9 cellular contexts compared by ENCODE assay signal in the genomic region with DNA sequence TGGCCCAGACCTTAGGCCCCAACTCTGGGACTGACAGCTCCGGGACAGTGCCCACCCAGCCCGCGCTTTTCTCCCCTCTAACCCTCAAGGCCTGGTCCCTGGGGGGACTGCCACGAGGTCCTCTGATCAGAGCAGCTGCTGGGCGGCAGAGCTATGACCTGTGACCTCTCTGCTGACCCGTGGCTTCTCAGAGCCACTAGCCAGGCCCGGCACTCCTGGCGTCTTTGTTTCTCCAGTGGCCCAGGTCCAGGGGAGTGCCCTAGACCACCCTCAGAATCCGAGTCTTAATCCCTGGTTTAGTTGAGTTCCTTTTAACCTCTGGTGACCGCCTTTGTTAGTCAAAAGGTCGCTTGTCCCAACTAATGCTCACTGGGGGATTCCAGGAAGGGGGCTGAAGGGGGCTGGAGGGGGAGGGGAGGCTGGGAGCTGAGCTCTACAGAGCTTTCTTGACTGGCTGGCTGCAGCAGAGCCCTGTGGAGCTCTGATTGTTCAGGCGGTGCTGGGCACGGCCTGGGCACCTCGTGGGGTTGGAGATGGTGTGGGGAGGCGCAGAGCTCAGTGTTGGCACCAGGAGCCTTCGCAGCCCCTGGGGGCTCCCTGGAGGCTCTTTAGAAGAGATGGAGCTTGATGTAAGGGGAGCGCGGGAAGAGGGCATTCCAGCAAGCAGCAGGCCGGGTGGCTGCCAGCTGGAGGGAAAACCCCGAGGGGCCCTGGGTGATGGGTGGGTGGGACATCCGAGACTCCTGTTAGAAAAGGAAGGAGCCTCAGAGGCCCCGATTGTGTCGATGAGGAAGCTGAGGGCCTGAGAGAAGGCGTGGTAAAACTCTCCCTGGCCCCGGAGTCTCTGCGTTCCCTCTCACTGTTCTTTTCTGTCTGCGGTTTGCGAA. TPM values are rescaled to one million over a fixed set of nuclear protein-coding genes. Genes with fewer than 3 reads are reported as not detected.
DNase-seq lines count a peak whose midpoint lies in the region; ATAC-seq and TF ChIP-seq lines count a peak whose summit lies in the region.
"Had no signal": no experiment of that assay in that cellular context is flagged by ENCODE, and none has a peak within 500 bp of the region (broad histone marks: within the 10 kb centered on the region; RNA-seq: fewer than 3 reads in every experiment).

No MANE protein-coding gene starts in this region.

- H3K27ac ChIP-seq in CD4-positive, alpha-beta memory T cell (ENCODE audit: low read depth, low read length): no peak overlapping the region
- peak overlapping the region in 1 of 4 donors; percentile 28 for H3K27ac ChIP-seq in body of pancreas

- H3K9me3 ChIP-seq in CD4-positive, alpha-beta memory T cell (ENCODE audit: control insufficient read depth in 1 of 2, low read length in 2 of 2): no peaks in the 10 kb centered on the region
- H3K9me3 ChIP-seq in body of pancreas: no peaks in the 10 kb centered on the region

- peaks cover 5% of the 10 kb centered on the region for H3K27me3 ChIP-seq in CD4-positive, alpha-beta memory T cell (ENCODE audit: insufficient read depth, low read length)
- no peaks in the 10 kb centered on the region for H3K27me3 ChIP-seq in body of pancreas

- H3K27me3 Mint-ChIP-seq in CD4-positive, alpha-beta memory T cell: peaks cover 26 to 36% of the 10 kb centered on the region in 2 donors
- peaks cover 39% of the 10 kb centered on the region for H3K27me3 Mint-ChIP-seq in neural crest cell (ENCODE audit: low read depth)

- no peak overlapping the region for H3K4me3 ChIP-seq in CD4-positive, alpha-beta memory T cell (ENCODE audit: low read length in 2 of 2)
- peak overlapping the region; percentile 64 for H3K4me3 ChIP-seq in epithelial cell of esophagus (ENCODE audit: low read length)
- H3K4me3 ChIP-seq in body of pancreas: no peak overlapping the region

- no peak overlapping the region for H3K27ac Mint-ChIP-seq in CD4-positive, alpha-beta memory T cell
- H3K27ac Mint-ChIP-seq in neural crest cell (ENCODE audit: unreplicated experiment): peak overlapping the region; percentile 99

- H3K36me3 ChIP-seq in CD4-positive, alpha-beta memory T cell (ENCODE audit: insufficient read depth, low read length): no peaks in the 10 kb centered on the region
- no peaks in the 10 kb centered on the region for H3K36me3 ChIP-seq in body of pancreas (replicated peaks in 1 of 2; ENCODE audit: insufficient read depth in 1 of 2, low read depth in 2 of 2)

- POLR2A ChIA-PET in CD4-positive, alpha-beta memory T cell (lab: Charles Lee; ENCODE audit: partially characterized antibody): no interaction called here

- no peak for DNase-seq in CD4-positive, alpha-beta memory T cell
- DNase-seq in NOMO-1 (lab: John Stamatoyannopoulos, UW; ENCODE audit: unreplicated experiment in 2 of 2) (peak; percentile 28 to 51), epithelial cell of esophagus (ENCODE audit: low read depth) (no peak), neural crest cell (ENCODE audit: low read depth, low spot score) (peak; percentile 74), SW 1271 (lab: John Stamatoyannopoulos, UW) (no peak), body of pancreas (no peak), NCI-H2107 (lab: John Stamatoyannopoulos, UW) (no peak), head of caudate nucleus (no peak)
- DNase-seq: activated CD4-positive, CD25-positive, alpha-beta regulatory T cell treated with anti-CD3 and anti-CD28 coated beads, Interleukin-2, amount 50 U/mL, for 72 hours had no signal

- peak overlapping the region in 6 of 8 donors; percentile 29 to 68 (median 42) for H3K4me3 Mint-ChIP-seq in CD4-positive, alpha-beta memory T cell
- H3K4me3 Mint-ChIP-seq in neural crest cell: peak overlapping the region; percentile 93

- H3K4me1 Mint-ChIP-seq in CD4-positive, alpha-beta memory T cell: no peaks in the 10 kb centered on the region
- peaks cover 64% of the 10 kb centered on the region for H3K4me1 Mint-ChIP-seq in neural crest cell

- no peak for TF ChIP-seq POLR2A in body of pancreas (IDR thresholded peaks at IDR 0.05)

- CTCF ChIA-PET in CD4-positive, alpha-beta memory T cell (lab: Charles Lee; ENCODE audit: partially characterized antibody): no interaction called here

- peaks cover 5% of the 10 kb centered on the region for H3K4me1 ChIP-seq in CD4-positive, alpha-beta memory T cell (ENCODE audit: insufficient read depth, low read length)
- peaks cover 12% of the 10 kb centered on the region for H3K4me1 ChIP-seq in body of pancreas

- no peaks in the 10 kb centered on the region for H3K9me3 Mint-ChIP-seq in CD4-positive, alpha-beta memory T cell
- H3K9me3 Mint-ChIP-seq in neural crest cell: no peaks in the 10 kb centered on the region

- intact Hi-C loops in CD4-positive, alpha-beta memory T cell (cut with micrococcal nuclease): no loop called here
- intact Hi-C loops in body of pancreas (cut with DNase I) (no loop called here), head of caudate nucleus (cut with DNase I) (no loop called here)

- no peak for TF ChIP-seq CTCF in epithelial cell of esophagus (IDR thresholded peaks at IDR 0.05; ENCODE audit: insufficient read depth, low read depth, low read length, missing control alignments)
- TF ChIP-seq CTCF in neural crest cell (conservative IDR thresholded peaks at IDR 0.05): no peak
- TF ChIP-seq CTCF in body of pancreas (IDR thresholded peaks at IDR 0.05): no peak

- H3K36me3 Mint-ChIP-seq in CD4-positive, alpha-beta memory T cell: no peaks in the 10 kb centered on the region
- H3K36me3 Mint-ChIP-seq in neural crest cell (ENCODE audit: low read depth): no peaks in the 10 kb centered on the region

- 49 to 75% methylated on average over 15 to 26 of the region's 28 CpGs for WGBS in body of pancreas, 2 donors

- no peak for ATAC-seq in body of pancreas

RNA-seq across cellular contexts. Expression of a gene that starts 1.4 kb away (rescaled TPM):
- not detected for total RNA-seq in CD4-positive, alpha-beta memory T cell
- not detected for polyA plus RNA-seq in CD4-positive, alpha-beta memory T cell
- total RNA-seq in neural crest cell (152 and 163 TPM in 2 replicates), body of pancreas (100 to 1,000 TPM in 1 of 2 donors, 10 to 100 TPM in 1; 97.0 to 119 TPM)

Comparison
In these comparisons a context has a peak if more than half of its experiments do, and no peak if none do; other contexts are left out.
1. DNase-seq: peak in NOMO-1 (2 of 2) and neural crest cell (single experiment); none in CD4-positive, alpha-beta memory T cell (0 of 5), epithelial cell of esophagus (single experiment), SW 1271 (0 of 2), body of pancreas (0 of 4), NCI-H2107 (single experiment) and head of caudate nucleus (0 of 42).
2. RNA of a gene that starts 1.4 kb away (total RNA-seq): 152 to 163 TPM in neural crest cell and 97.0 to 119 TPM in body of pancreas; not detected in CD4-positive, alpha-beta memory T cell; every median in the first group is over 10 times any median in the second.